31 cellular contexts compared by ENCODE assay signal in genomic region chr3:64509216-64509615, GRCh38.
"Had no signal": no experiment of that assay in that cellular context is flagged by ENCODE, and none has a peak within 500 bp of the region (broad histone marks: within the 10 kb centered on the region; RNA-seq: fewer than 3 reads in every experiment).

No MANE protein-coding gene starts in this region.

- H3K4me3 ChIP-seq: adrenal gland, body of pancreas, esophagus muscularis mucosa, gastrocnemius medialis, heart left ventricle had no signal

- H3K36me3 ChIP-seq: adrenal gland, esophagus muscularis mucosa, gastrocnemius medialis, heart left ventricle had no signal

- H3K27ac ChIP-seq: adrenal gland, body of pancreas, esophagus muscularis mucosa, foreskin keratinocyte, gastrocnemius medialis, heart left ventricle, VCaP had no signal

- ATAC-seq: activated T-cell treated with anti-CD3 and anti-CD28 coated beads, Interleukin-2, amount 50 U/mL, for 72 hours; body of pancreas; effector memory CD8-positive, alpha-beta T cell; foreskin keratinocyte; gastrocnemius medialis; heart left ventricle; T-cell; WTC11 had no signal

- H3K9me3 ChIP-seq: adrenal gland, body of pancreas, esophagus muscularis mucosa, gastrocnemius medialis, heart left ventricle had no signal

- H3K4me1 ChIP-seq: adrenal gland, body of pancreas, esophagus muscularis mucosa, foreskin keratinocyte, gastrocnemius medialis, heart left ventricle had no signal

- DNase-seq: activated CD4-positive, alpha-beta memory T cell treated with anti-CD3 and anti-CD28 coated beads, Interleukin-2, amount 10 ng/mL, durations not matched to agents 7 days and 5 days; activated CD4-positive, alpha-beta T cell treated with anti-CD3 and anti-CD28 coated beads for 1 hour; activated CD4-positive, alpha-beta T cell treated with anti-CD3 and anti-CD28 coated beads for 4 hours; activated CD4-positive, alpha-beta T cell treated with anti-CD3 and anti-CD28 coated beads, Interleukin-2, amount 10 ng/mL, durations not matched to agents 7 days and 5 days; activated CD4-positive, alpha-beta T cell treated with anti-CD3 and anti-CD28 coated beads, Interleukin-2, amount 50 U/mL, for 4 hours; activated CD8-positive, alpha-beta memory T cell treated with anti-CD3 and anti-CD28 coated beads, Interleukin-2, amount 50 U/mL, for 48 hours; activated gamma-delta T cell; activated naive CD4-positive, alpha-beta T cell; activated naive CD4-positive, alpha-beta T cell treated with anti-CD3 and anti-CD28 coated beads, Interleukin-2, amount 10 ng/mL, durations not matched to agents 7 days and 5 days; activated T-cell treated with anti-CD3 and anti-CD28 coated beads for 4 hours; activated T-cell treated with anti-CD3 and anti-CD28 coated beads, Interleukin-2, amount 50 U/mL, for 24 hours; activated T-cell treated with anti-CD3 and anti-CD28 coated beads, Interleukin-2, amount 50 U/mL, for 72 hours; adrenal gland; amygdala; aorta; body of pancreas; caudate nucleus; cortex of kidney; dermis blood vessel endothelial cell; effector CD4-positive, alpha-beta T cell; effector memory CD8-positive, alpha-beta T cell; erythroblast; foreskin keratinocyte; gastrocnemius medialis; glutamatergic neuron; heart left ventricle; T-cell; T1000 had no signal

- H3K27me3 ChIP-seq: adrenal gland, body of pancreas, esophagus muscularis mucosa, foreskin keratinocyte, gastrocnemius medialis, heart left ventricle had no signal
